Comparison of ENCODE assay signal across 7 cellular contexts in the genomic region with DNA sequence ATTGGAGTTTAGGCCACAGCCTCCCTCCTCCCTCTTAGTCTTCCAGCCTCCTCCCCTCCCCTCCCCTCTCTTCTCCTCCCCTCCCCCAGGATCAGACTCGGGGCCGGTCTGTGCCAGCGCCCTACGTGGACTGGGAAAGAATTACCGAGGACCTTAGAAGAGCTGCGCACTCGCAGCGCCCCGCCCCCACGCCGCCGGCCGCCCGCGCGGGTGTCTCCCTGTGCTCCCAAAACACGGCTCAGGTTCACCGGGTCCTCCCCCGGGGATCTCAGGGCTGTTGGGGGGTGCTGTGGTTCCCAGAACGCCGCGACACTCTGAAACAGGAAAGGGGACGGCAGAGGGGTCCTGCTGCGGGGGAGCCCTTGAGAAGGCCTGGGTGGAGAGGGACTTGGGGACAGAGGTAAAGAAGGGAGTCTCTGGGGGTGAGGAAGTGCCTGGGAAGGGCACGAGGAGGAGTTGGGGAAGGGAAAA.
DNase-seq lines count a peak whose midpoint lies in the region; ATAC-seq lines count a peak whose summit lies in the region.

No MANE protein-coding gene starts in this region.

- peak; percentile 96 for ATAC-seq in left colon

- peak; percentile 85 for DNase-seq in H4 (ENCODE audit: low spot score)
- DNase-seq in NCI-H2196 treated with DMSO at 0.1 percent for 48 hours (lab: John Stamatoyannopoulos, UW; ENCODE audit: unreplicated experiment) = peak; percentile 52
- peak; percentile 60 for DNase-seq in activated CD4-positive, alpha-beta T cell treated with anti-CD3 and anti-CD28 coated beads for 48 hours
- DNase-seq in dermis blood vessel endothelial cell = peak; percentile 79
- DNase-seq in left colon = peak; percentile 78 to 86
- DNase-seq in stimulated activated CD4-positive, alpha-beta T cell treated with anti-CD3 and anti-CD28 coated beads, Interleukin-15, amount 100 ng/mL, for 24 hours = peak; percentile 61
- no peak for DNase-seq in amniotic stem cell (lab: John Stamatoyannopoulos, UW)

- intact Hi-C loops in left colon (cut with DNase I, micrococcal nuclease) = loop anchor here in 1 of 2 donors (5.0 kb wide), 1 partner anchor 120 kb away; no protein-coding TSS in a partner anchor
